33 cellular contexts compared by ENCODE assay signal in the genomic region with DNA sequence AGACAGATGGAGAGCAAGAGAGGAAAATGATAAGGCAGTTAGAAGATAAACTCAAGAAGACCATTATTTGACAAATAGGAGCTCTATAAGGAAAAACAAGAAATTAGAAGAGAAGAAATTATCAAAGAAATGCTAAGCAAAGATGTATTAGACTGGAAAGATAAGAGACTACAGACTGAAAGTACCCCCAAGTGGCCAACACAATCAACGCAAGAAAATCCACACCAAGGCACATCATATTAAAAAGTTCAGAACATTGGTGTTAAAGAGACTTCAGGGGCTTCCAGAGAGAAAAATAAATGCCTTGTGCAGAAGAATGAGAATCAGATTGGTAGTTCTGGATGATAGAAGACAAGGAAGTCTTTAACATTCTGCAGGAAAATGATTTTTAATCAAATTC. TPM values are rescaled to one million over a fixed set of nuclear protein-coding genes. Genes with fewer than 3 reads are reported as not detected.
DNase-seq lines count a peak whose midpoint lies in the region; ATAC-seq and TF ChIP-seq lines count a peak whose summit lies in the region.
"Had no signal": no experiment of that assay in that cellular context is flagged by ENCODE, and none has a peak within 500 bp of the region (broad histone marks: within the 10 kb centered on the region; RNA-seq: fewer than 3 reads in every experiment).

No MANE protein-coding gene starts in this region.

- no peak overlapping the region for H3K4me3 ChIP-seq in left ventricle myocardium inferior
- H3K4me3 ChIP-seq in uterus, result no peak overlapping the region
- H3K4me3 ChIP-seq: A549, dorsolateral prefrontal cortex, esophagus squamous epithelium, mucosa of descending colon, upper lobe of left lung had no signal

- TF ChIP-seq POLR2A in uterus (IDR thresholded peaks at IDR 0.05), result no peak

- ATAC-seq in Right ventricle myocardium superior (ENCODE audit: poor library complexity), result no peak
- ATAC-seq in GM21528 (IDR thresholded peaks at IDR 0.05; ENCODE audit: low FRiP score, unreplicated experiment), result no peak
- ATAC-seq: A549; left cardiac atrium; mucosa of descending colon; natural killer cell; stimulated activated memory B cell treated with anti-CD40 and anti-IgM and Interleukin-4, amounts not matched to agents 10 μg/mL and 1 μg/mL and 100 μg/mL, for 72 hours; T-helper 17 cell had no signal

- H3K4me1 ChIP-seq in left ventricle myocardium inferior, result no peaks in the 10 kb centered on the region
- peaks cover 0 to 7% of the 10 kb centered on the region in 2 donors for H3K4me1 ChIP-seq in uterus
- H3K4me1 ChIP-seq: A549, esophagus squamous epithelium had no signal

- no peaks in the 10 kb centered on the region for H3K9me3 ChIP-seq in left ventricle myocardium inferior (replicated peaks)
- H3K9me3 ChIP-seq in uterus, result no peaks in the 10 kb centered on the region
- H3K9me3 ChIP-seq: esophagus squamous epithelium, mucosa of descending colon, SK-N-SH, upper lobe of left lung had no signal

- H3K27ac ChIP-seq in left ventricle myocardium inferior (replicated peaks) (no peak overlapping the region), uterus (no peak overlapping the region)
- H3K27ac ChIP-seq: A549, dorsolateral prefrontal cortex, esophagus squamous epithelium, upper lobe of left lung had no signal

- intact Hi-C loops in left ventricle myocardium inferior (cut with micrococcal nuclease), result no loop called here
- intact Hi-C loops in Right ventricle myocardium superior (cut with DNase I), result loop anchor here (10.0 kb wide), 1 partner anchor 139 kb away; no protein-coding TSS in a partner anchor
- intact Hi-C loops in uterus (cut with DNase I; ENCODE audit: low total_unique reads), result no loop called here

- DNase-seq in left ventricle myocardium inferior (no peak), Right ventricle myocardium superior (no peak), RPMI7951 (ENCODE audit: low read depth) (peak; percentile 3), dermis blood vessel endothelial cell (peak; percentile 14), NCI-H2227 (lab: John Stamatoyannopoulos, UW; ENCODE audit: unreplicated experiment) (no peak), NCI-H1694 treated with DMSO at 0.1 percent for 48 hours (lab: John Stamatoyannopoulos, UW) (no peak), uterus (no peak)
- DNase-seq: activated CD4-positive, alpha-beta memory T cell treated with anti-CD3 and anti-CD28 coated beads for 36 hours; activated CD4-positive, alpha-beta T cell treated with anti-CD3 and anti-CD28 coated beads for 1 hour; activated CD8-positive, alpha-beta memory T cell treated with anti-CD3 and anti-CD28 coated beads, Interleukin-2, amount 50 U/mL, for 48 hours; activated naive CD4-positive, alpha-beta T cell treated with Interleukin-2 at 50 U/mL for 16 hours; central memory CD4-positive, alpha-beta T cell; DMS79 treated with DMSO at 0.1 percent for 48 hours; dorsolateral prefrontal cortex; esophagus squamous epithelium; GF-D8; hypothalamus; immature natural killer cell; left cardiac atrium; mammary epithelial cell; natural killer cell; NCI-H1436 treated with DMSO at 0.1 percent for 48 hours; NCI-H446 treated with DMSO at 0.1 percent for 48 hours; NCI-H774; nucleus accumbens; SK-N-SH; T-helper 17 cell; upper lobe of left lung had no signal

- H3K36me3 ChIP-seq in left ventricle myocardium inferior (no peaks in the 10 kb centered on the region), uterus (no peaks in the 10 kb centered on the region)
- H3K36me3 ChIP-seq: esophagus squamous epithelium, upper lobe of left lung had no signal

- TF ChIP-seq CTCF in left ventricle myocardium inferior (IDR thresholded peaks at IDR 0.05; ENCODE audit: borderline replicate concordance) (peak; percentile 45), uterus (IDR thresholded peaks at IDR 0.05) (no peak)

- peaks cover 4% of the 10 kb centered on the region for H3K27me3 ChIP-seq in left ventricle myocardium inferior (ENCODE audit: low read depth)
- H3K27me3 ChIP-seq in uterus, result no peaks in the 10 kb centered on the region
- H3K27me3 ChIP-seq: esophagus squamous epithelium, upper lobe of left lung had no signal

RNA-seq across cellular contexts. Expression of a gene that starts 46.0 kb away (rescaled TPM):
- total RNA-seq in left ventricle myocardium inferior (not detected), Right ventricle myocardium superior (not detected), dermis blood vessel endothelial cell (0.05 and 0.34 TPM in 2 replicates), uterus (1 to 10 TPM in 1 of 4 donors, under 1 TPM in 1, not detected in 2; 0.40 to 1.4 TPM)
- total RNA-seq in RPMI7951 (2014; rRNA removed; shearing (Covaris generic)), result 0.10 TPM in 1 of 2 replicates, not detected in the other
- total RNA-seq: H4, mucosa of descending colon had no signal

Comparison
In these comparisons a context has a peak if more than half of its experiments do, and no peak if none do; other contexts are left out.
1. DNase-seq: peak in RPMI7951 (single experiment) and dermis blood vessel endothelial cell (single experiment); none in left ventricle myocardium inferior (single experiment), Right ventricle myocardium superior (single experiment), NCI-H2227 (single experiment), NCI-H1694 treated with DMSO at 0.1 percent for 48 hours (single experiment) and uterus (0 of 2).